ENCODE assay signal across 23 cellular contexts in the genomic region with DNA sequence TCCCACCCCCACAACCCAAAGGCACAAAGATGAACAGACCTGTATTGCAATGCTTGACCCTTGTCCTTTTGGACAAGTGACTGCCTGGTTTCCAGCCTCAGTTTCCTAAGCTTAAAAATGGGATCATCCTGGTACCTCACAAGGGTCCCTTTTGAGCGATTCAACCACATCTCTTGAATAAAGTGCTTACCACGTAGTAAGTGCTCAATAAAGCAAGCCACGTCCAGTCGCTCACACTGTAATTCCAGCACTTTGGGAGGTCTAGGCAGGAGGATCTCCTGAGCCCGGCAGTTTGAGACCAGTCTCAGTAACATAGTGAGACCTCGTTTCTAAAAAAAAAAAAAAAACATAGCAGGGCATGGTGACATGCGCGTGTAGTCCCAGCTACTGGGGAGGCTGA. TPM values are rescaled to one million over a fixed set of nuclear protein-coding genes. Genes with fewer than 3 reads are reported as not detected.
DNase-seq lines count a peak whose midpoint lies in the region; ATAC-seq and TF ChIP-seq lines count a peak whose summit lies in the region.
"Had no signal": no experiment of that assay in that cellular context is flagged by ENCODE, and none has a peak within 500 bp of the region (broad histone marks: within the 10 kb centered on the region; RNA-seq: fewer than 3 reads in every experiment).

No MANE protein-coding gene starts in this region.

- H3K4me1 ChIP-seq in Peyer's patch, result peaks cover 0 to 26% (median 15%) of the 10 kb centered on the region in 4 donors

- no peaks in the 10 kb centered on the region for H3K9me3 ChIP-seq in WERI-Rb-1 (ENCODE audit: severe bottlenecking)
- no peaks in the 10 kb centered on the region for H3K9me3 ChIP-seq in Peyer's patch
- H3K9me3 ChIP-seq: body of pancreas, right lobe of liver had no signal

- TF ChIP-seq CTCF in WERI-Rb-1 (IDR thresholded peaks at IDR 0.05; ENCODE audit: low read depth, low read length), result no peak
- no peak for TF ChIP-seq CTCF in mesothelial cell of epicardium (IDR thresholded peaks at IDR 0.05; ENCODE audit: unreplicated experiment)
- TF ChIP-seq CTCF in Peyer's patch (IDR thresholded peaks at IDR 0.05), result no peak
- TF ChIP-seq CTCF in GM13977 (IDR thresholded peaks at IDR 0.05; ENCODE audit: extremely low read depth, insufficient read depth, missing control alignments), result no peak

- H3K4me1 Mint-ChIP-seq in stimulated activated naive CD8-positive, alpha-beta T cell treated with anti-CD3 and anti-CD28 coated beads, Interleukin-15, Interleukin-2, amounts not matched to agents 100 ng/mL and 50 ng/mL, for 24 hours (ENCODE audit: low read depth), result peaks cover 21% of the 10 kb centered on the region
- peaks cover 14% of the 10 kb centered on the region for H3K4me1 Mint-ChIP-seq in mesothelial cell of epicardium

- H3K27ac Mint-ChIP-seq in stimulated activated naive CD8-positive, alpha-beta T cell treated with anti-CD3 and anti-CD28 coated beads, Interleukin-15, Interleukin-2, amounts not matched to agents 100 ng/mL and 50 ng/mL, for 24 hours, result no peak overlapping the region
- no peak overlapping the region for H3K27ac Mint-ChIP-seq in mesothelial cell of epicardium

- in situ Hi-C loops in GM13977 (cut with MboI; ENCODE audit: low pct_unique_long_range_greater_than_20kb, low sequenced_read_pairs, unreplicated experiment), result no loop called here

- DNase-seq in stimulated activated naive CD8-positive, alpha-beta T cell treated with anti-CD3 and anti-CD28 coated beads, Interleukin-15, Interleukin-2, amounts not matched to agents 100 U/mL and 50 U/mL, for 24 hours, result no peak
- DNase-seq in WERI-Rb-1 (no peak), mesothelial cell of epicardium (ENCODE audit: low spot score in 2 of 2, unreplicated experiment in 2 of 2) (no peak), NCI-H524 (lab: John Stamatoyannopoulos, UW) (no peak), Peyer's patch (no peak), GM13977 (ENCODE audit: low spot score) (no peak)
- DNase-seq: activated CD4-positive, CD25-positive, alpha-beta regulatory T cell; activated gamma-delta T cell treated with Interleukin-2 at 50 U/mL for 16 hours; body of pancreas; foreskin fibroblast; midbrain; right lobe of liver; SHP77 treated with DMSO at 0.1 percent for 48 hours had no signal

- H3K4me3 Mint-ChIP-seq in stimulated activated naive CD8-positive, alpha-beta T cell treated with anti-CD3 and anti-CD28 coated beads, Interleukin-15, Interleukin-2, amounts not matched to agents 100 ng/mL and 50 ng/mL, for 24 hours, result peak overlapping the region; percentile 53
- peak overlapping the region; percentile 28 for H3K4me3 Mint-ChIP-seq in mesothelial cell of epicardium

- no peak overlapping the region for H3K27ac ChIP-seq in WERI-Rb-1
- H3K27ac ChIP-seq in Peyer's patch, result no peak overlapping the region
- H3K27ac ChIP-seq: body of pancreas, coronary artery, KMS-11, right lobe of liver had no signal

- ATAC-seq in stimulated activated naive CD8-positive, alpha-beta T cell treated with anti-CD3 and anti-CD28 coated beads, Interleukin-15, Interleukin-2, amounts not matched to agents 100 U/mL and 50 U/mL, for 24 hours, result no peak
- ATAC-seq in esophagus mucosa, result no peak
- ATAC-seq: body of pancreas, HCT116 had no signal

- peak overlapping the region; percentile 73 for H3K4me3 ChIP-seq in WERI-Rb-1 (ENCODE audit: low read depth, low read length)
- H3K4me3 ChIP-seq in Peyer's patch, result no peak overlapping the region
- H3K4me3 ChIP-seq: body of pancreas, right lobe of liver had no signal

- no peaks in the 10 kb centered on the region for H3K36me3 Mint-ChIP-seq in stimulated activated naive CD8-positive, alpha-beta T cell treated with anti-CD3 and anti-CD28 coated beads, Interleukin-15, Interleukin-2, amounts not matched to agents 100 ng/mL and 50 ng/mL, for 24 hours (ENCODE audit: low read depth)
- no peaks in the 10 kb centered on the region for H3K36me3 Mint-ChIP-seq in mesothelial cell of epicardium

- no peak for TF ChIP-seq POLR2A in Peyer's patch (IDR thresholded peaks at IDR 0.05)

- H3K27me3 ChIP-seq in WERI-Rb-1 (ENCODE audit: insufficient read depth, low read depth, severe bottlenecking), result no peaks in the 10 kb centered on the region
- peaks cover 0 to 17% of the 10 kb centered on the region in 2 donors for H3K27me3 ChIP-seq in Peyer's patch

- no peaks in the 10 kb centered on the region for H3K9me3 Mint-ChIP-seq in stimulated activated naive CD8-positive, alpha-beta T cell treated with anti-CD3 and anti-CD28 coated beads, Interleukin-15, Interleukin-2, amounts not matched to agents 100 ng/mL and 50 ng/mL, for 24 hours
- no peaks in the 10 kb centered on the region for H3K9me3 Mint-ChIP-seq in mesothelial cell of epicardium

- H3K36me3 ChIP-seq in WERI-Rb-1 (peaks cover 19% of the 10 kb centered on the region), Peyer's patch (no peaks in the 10 kb centered on the region)
- H3K36me3 ChIP-seq: right lobe of liver had no signal

- peaks cover 65% of the 10 kb centered on the region for H3K27me3 Mint-ChIP-seq in stimulated activated naive CD8-positive, alpha-beta T cell treated with anti-CD3 and anti-CD28 coated beads, Interleukin-15, Interleukin-2, amounts not matched to agents 100 ng/mL and 50 ng/mL, for 24 hours
- peaks cover 91% of the 10 kb centered on the region for H3K27me3 Mint-ChIP-seq in mesothelial cell of epicardium (ENCODE audit: low read depth)

RNA-seq across cellular contexts. Expression of a gene that starts 1.2 kb away (rescaled TPM):
- total RNA-seq in mesothelial cell of epicardium (0.40 to 0.53 TPM (median 0.50 TPM) in 3 replicates), esophagus mucosa (not detected), Peyer's patch (under 1 TPM in 2 of 4 donors, not detected in 2; 0.47 to 0.67 TPM)
- total RNA-seq: body of pancreas, right lobe of liver had no signal

RNA-seq across cellular contexts. Expression of a gene that starts 15.0 kb away (rescaled TPM):
- total RNA-seq in mesothelial cell of epicardium (0.60 to 0.81 TPM (median 0.78 TPM) in 3 replicates), esophagus mucosa (not detected), Peyer's patch (not detected)
- total RNA-seq: activated CD8-positive, alpha-beta memory T cell treated with anti-CD3 and anti-CD28 coated beads for 36 hours; body of pancreas; endothelial cell of umbilical vein; OCI-LY7; osteoblast; right lobe of liver; T-helper 1 cell treated with Interleukin-12 subunit alpha and Interleukin-12 subunit beta and Interleukin-4 antibody, amounts not matched to agents 30 ng/mL and 1 ng/mL, for 36 hours had no signal

RNA-seq across cellular contexts. Expression of a gene that starts 19.3 kb away (rescaled TPM):
- total RNA-seq in mesothelial cell of epicardium (69.3 to 78.9 TPM (median 70.7 TPM) in 3 replicates), esophagus mucosa (55.6 TPM), Peyer's patch (10 to 100 TPM; 25.4 to 61.1 (median 33.2) TPM)

RNA-seq across cellular contexts. Expression of a gene that starts 32.7 kb away (rescaled TPM):
- total RNA-seq in mesothelial cell of epicardium (2.6 to 4.0 TPM (median 2.8 TPM) in 3 replicates), esophagus mucosa (0.20 TPM), Peyer's patch (1 to 10 TPM in 2 of 4 donors, under 1 TPM in 1, not detected in 1; 0.35 to 1.7 (median 1.1) TPM)

RNA-seq across cellular contexts. Expression of a gene that starts 40.0 kb away (rescaled TPM):
- total RNA-seq in mesothelial cell of epicardium, result 18.8 to 22.6 TPM (median 19.7 TPM) in 3 replicates
- total RNA-seq in esophagus mucosa, result 6.7 TPM
- total RNA-seq in Peyer's patch, result 10 to 100 TPM in 1 of 4 donors, 1 to 10 TPM in 3; 7.1 to 12.4 (median 8.8) TPM
